8 cellular contexts compared by ENCODE assay signal in genomic region chr14:103058209-103059055, GRCh38. TPM values are rescaled to one million over a fixed set of nuclear protein-coding genes. Genes with fewer than 3 reads are reported as not detected.
A peak's percentile ranks its signal among the peaks of the same experiment; 100 is the strongest.
DNase-seq lines count a peak whose midpoint lies in the region; ATAC-seq and TF ChIP-seq lines count a peak whose summit lies in the region.

No MANE protein-coding gene starts in this region.

- ATAC-seq in CD8-positive, alpha-beta T cell = no peak
- peak; percentile 6; the same call in 1 of the 2 replicates for ATAC-seq in Panc1
- ATAC-seq in GM19035 (IDR thresholded peaks at IDR 0.05; ENCODE audit: unreplicated experiment) = no peak
- no peak for ATAC-seq in HG03469 (IDR thresholded peaks at IDR 0.05; ENCODE audit: unreplicated experiment)

- DNase-seq in CD8-positive, alpha-beta T cell = no peak
- DNase-seq in Panc1 (ENCODE audit: low read depth, low spot score) = no peak
- DNase-seq in esophagus squamous epithelium (lab: John Stamatoyannopoulos, UW) = no peak
- DNase-seq in osteocyte (ENCODE audit: extremely low spot score, unreplicated experiment) = no peak
- DNase-seq in NCI-H1930 (lab: John Stamatoyannopoulos, UW) = no peak
- no peak for DNase-seq in GM19240 (ENCODE audit: insufficient read length, low spot score)

- in situ Hi-C loops in Panc1 (cut with HindIII; ENCODE audit: low pct_unique_long_range_greater_than_20kb, low sequenced_read_pairs) = no loop called here

- WGBS in esophagus squamous epithelium, 2 donors = 43 to 59% methylated on average over 23 to 32 of the region's 37 CpGs

- H3K36me3 Mint-ChIP-seq in CD8-positive, alpha-beta T cell = no peaks in the 10 kb centered on the region
- H3K36me3 Mint-ChIP-seq in osteocyte (ENCODE audit: unreplicated experiment) = peaks cover 3% of the 10 kb centered on the region

- no peaks in the 10 kb centered on the region for H3K27me3 ChIP-seq in CD8-positive, alpha-beta T cell (ENCODE audit: insufficient read depth, low read length)
- no peaks in the 10 kb centered on the region for H3K27me3 ChIP-seq in Panc1 (ENCODE audit: control insufficient read depth, insufficient read depth, low read length)
- H3K27me3 ChIP-seq in esophagus squamous epithelium = no peaks in the 10 kb centered on the region

- peak overlapping the region; percentile 70 for H3K4me3 Mint-ChIP-seq in CD8-positive, alpha-beta T cell
- H3K4me3 Mint-ChIP-seq in osteocyte (ENCODE audit: unreplicated experiment) = peak overlapping the region; percentile 78

- POLR2A ChIA-PET in CD8-positive, alpha-beta T cell (lab: Charles Lee) = no interaction called here
- POLR2A ChIA-PET in Panc1 (lab: Charles Lee) = no interaction called here

- intact Hi-C loops in CD8-positive, alpha-beta T cell (cut with DNase I, micrococcal nuclease) = no loop called here
- intact Hi-C loops in Panc1 (cut with micrococcal nuclease; ENCODE audit: unreplicated experiment) = no loop called here
- intact Hi-C loops in esophagus squamous epithelium (cut with DNase I) = no loop called here

- no peaks in the 10 kb centered on the region for H3K36me3 ChIP-seq in CD8-positive, alpha-beta T cell (ENCODE audit: insufficient read depth, low read length)
- H3K36me3 ChIP-seq in Panc1 (ENCODE audit: control insufficient read depth, insufficient read depth, low read length) (no peaks in the 10 kb centered on the region), esophagus squamous epithelium (no peaks in the 10 kb centered on the region)

- H3K27me3 Mint-ChIP-seq in CD8-positive, alpha-beta T cell (ENCODE audit: low read depth) = peaks cover 37% of the 10 kb centered on the region
- no peaks in the 10 kb centered on the region for H3K27me3 Mint-ChIP-seq in osteocyte (ENCODE audit: unreplicated experiment)

- H3K9me3 Mint-ChIP-seq in CD8-positive, alpha-beta T cell = no peaks in the 10 kb centered on the region
- H3K9me3 Mint-ChIP-seq in osteocyte (ENCODE audit: unreplicated experiment) = no peaks in the 10 kb centered on the region

- peak overlapping the region; percentile 52 for H3K4me3 ChIP-seq in CD8-positive, alpha-beta T cell (ENCODE audit: low read depth, low read length)
- H3K4me3 ChIP-seq in Panc1 (ENCODE audit: low read depth in 2 of 2, low read length in 2 of 2) (peak overlapping the region; percentile 79 to 81), esophagus squamous epithelium (peak overlapping the region; percentile 71 to 90 (median 86))

- H3K4me1 ChIP-seq in CD8-positive, alpha-beta T cell (ENCODE audit: insufficient read depth, low read length) = peaks cover 6% of the 10 kb centered on the region
- peaks cover 22% of the 10 kb centered on the region for H3K4me1 ChIP-seq in Panc1 (ENCODE audit: control insufficient read depth, insufficient read depth, low read length)
- peaks cover 24 to 62% (median 26%) of the 10 kb centered on the region in 3 donors for H3K4me1 ChIP-seq in esophagus squamous epithelium

- no peak overlapping the region for H3K27ac ChIP-seq in CD8-positive, alpha-beta T cell (ENCODE audit: low read depth, low read length)
- H3K27ac ChIP-seq in Panc1 (ENCODE audit: low read length) (peak overlapping the region; percentile 87), esophagus squamous epithelium (peak overlapping the region; percentile 93 to 99 (median 98))

- no peak for TF ChIP-seq CTCF in CD8-positive, alpha-beta T cell (IDR thresholded peaks at IDR 0.05)
- TF ChIP-seq CTCF in Panc1 (IDR thresholded peaks at IDR 0.05) = no peak
- TF ChIP-seq CTCF in esophagus squamous epithelium (IDR thresholded peaks at IDR 0.05) = no peak
- TF ChIP-seq CTCF in osteocyte (IDR thresholded peaks at IDR 0.05) = no peak

- H3K4me1 Mint-ChIP-seq in CD8-positive, alpha-beta T cell (ENCODE audit: low read depth) = peaks cover 9% of the 10 kb centered on the region
- H3K4me1 Mint-ChIP-seq in osteocyte (ENCODE audit: unreplicated experiment) = peaks cover 35% of the 10 kb centered on the region

- CTCF ChIA-PET in CD8-positive, alpha-beta T cell (lab: Charles Lee) = interaction anchor here (1.6 kb wide), 1 partner anchor 47 kb away, joined by 5 read pairs; no protein-coding TSS in a partner anchor
- CTCF ChIA-PET in Panc1 (lab: Charles Lee) = no interaction called here

- no peak for TF ChIP-seq POLR2A in esophagus squamous epithelium (IDR thresholded peaks at IDR 0.05)

- BruUV-seq in Panc1 (replicated peaks; lab: Mats Ljungman, UMichigan) = no TSS peak

- H3K9me3 ChIP-seq in CD8-positive, alpha-beta T cell (ENCODE audit: low read length) = no peaks in the 10 kb centered on the region
- no peaks in the 10 kb centered on the region for H3K9me3 ChIP-seq in Panc1 (ENCODE audit: control insufficient read depth, insufficient read depth, low read depth, low read length)
- H3K9me3 ChIP-seq in esophagus squamous epithelium = no peaks in the 10 kb centered on the region

- H3K27ac Mint-ChIP-seq in CD8-positive, alpha-beta T cell = no peak overlapping the region
- peak overlapping the region; percentile 66 for H3K27ac Mint-ChIP-seq in osteocyte (ENCODE audit: unreplicated experiment)

RNA-seq across cellular contexts. Expression of gene CDC42BPB, which starts 1.1 kb away (rescaled TPM):
- total RNA-seq in CD8-positive, alpha-beta T cell = 1 to 10 TPM; 1.4 to 2.2 TPM
- total RNA-seq in Panc1 (2021; ENCODE audit: unreplicated experiment) = 84.4 TPM
- 80.5 TPM for polyA plus RNA-seq in Panc1 (2012; ENCODE audit: insufficient read length)
- 10 to 100 TPM; 43.7 to 98.2 (median 81.2) TPM for total RNA-seq in esophagus squamous epithelium
- 99.0 and 102 TPM in 2 replicates for total RNA-seq in osteocyte

RNA-seq across cellular contexts. Expression of gene LBHD2, which starts 25.6 kb away (rescaled TPM):
- not detected for total RNA-seq in CD8-positive, alpha-beta T cell
- total RNA-seq in Panc1 (2021; ENCODE audit: unreplicated experiment) = not detected
- not detected for polyA plus RNA-seq in Panc1 (2012; ENCODE audit: insufficient read length)
- total RNA-seq in esophagus squamous epithelium = 1 to 10 TPM in 1 of 4 donors, not detected in 3; 1.1 TPM
- not detected in 2 replicates for total RNA-seq in osteocyte

RNA-seq across cellular contexts. Expression of gene EXOC3L4, which starts 36.1 kb away (rescaled TPM):
- not detected for total RNA-seq in CD8-positive, alpha-beta T cell
- total RNA-seq in Panc1 (2021; ENCODE audit: unreplicated experiment) = 2.6 TPM
- 1.9 TPM for polyA plus RNA-seq in Panc1 (2012; ENCODE audit: insufficient read length)
- under 1 TPM in 1 of 4 donors, not detected in 3; 1.00 TPM for total RNA-seq in esophagus squamous epithelium
- 0.86 TPM in 1 of 2 replicates, not detected in the other for total RNA-seq in osteocyte

Comparison
In these comparisons a context has a peak if more than half of its experiments do, and no peak if none do; other contexts are left out.
1. RNA of gene CDC42BPB, which starts 1.1 kb away (total RNA-seq): 99.0 to 102 TPM in osteocyte, 43.7 to 98.2 TPM in esophagus squamous epithelium and 84.4 TPM in Panc1 (single experiment); 1.4 to 2.2 TPM in CD8-positive, alpha-beta T cell; every median in the first group is over 10 times any median in the second.
2. Peak in every context shown above with its lines, with median percentiles within 50 percentile points of each other: H3K4me3 ChIP-seq.